1 cellular context compared by ENCODE assay signal in the genomic region with DNA sequence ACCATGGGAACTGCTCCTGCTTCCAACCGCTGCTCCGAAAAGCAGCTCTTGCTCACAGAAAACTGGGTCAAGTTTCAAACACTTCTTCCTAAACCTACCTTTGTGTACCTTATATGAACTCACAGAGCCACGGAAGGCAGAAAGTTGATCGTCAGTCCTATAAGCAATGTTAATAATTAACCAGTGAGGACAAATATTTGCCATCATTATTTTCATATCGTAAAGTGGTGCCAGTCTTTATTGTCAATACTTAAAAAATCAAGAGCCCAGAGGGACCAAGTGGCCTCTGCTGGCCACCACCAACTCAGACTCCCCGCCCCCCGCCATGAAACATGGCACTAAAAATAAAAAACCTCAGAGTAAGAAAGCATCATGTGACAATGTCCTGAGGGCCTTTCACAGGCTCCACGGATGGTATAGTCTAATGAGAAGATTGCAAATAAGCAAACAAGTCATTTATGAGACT.
TF ChIP-seq lines count a peak whose summit lies in the region.

No MANE protein-coding gene starts in this region.

TF ChIP-seq in HepG2, 621 proteins besides CTCF, POLR2A, EP300 and RAD21 (continued from another document and continues in another):
- TF ChIP-seq ZNF484 (CRISPR knock-in tag; IDR thresholded peaks at IDR 0.05; ENCODE audit: borderline replicate concordance, low read depth): no peak
- TF ChIP-seq, protein P1, sequence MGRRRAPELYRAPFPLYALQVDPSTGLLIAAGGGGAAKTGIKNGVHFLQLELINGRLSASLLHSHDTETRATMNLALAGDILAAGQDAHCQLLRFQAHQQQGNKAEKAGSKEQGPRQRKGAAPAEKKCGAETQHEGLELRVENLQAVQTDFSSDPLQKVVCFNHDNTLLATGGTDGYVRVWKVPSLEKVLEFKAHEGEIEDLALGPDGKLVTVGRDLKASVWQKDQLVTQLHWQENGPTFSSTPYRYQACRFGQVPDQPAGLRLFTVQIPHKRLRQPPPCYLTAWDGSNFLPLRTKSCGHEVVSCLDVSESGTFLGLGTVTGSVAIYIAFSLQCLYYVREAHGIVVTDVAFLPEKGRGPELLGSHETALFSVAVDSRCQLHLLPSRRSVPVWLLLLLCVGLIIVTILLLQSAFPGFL (CRISPR knock-in tag; IDR thresholded peaks at IDR 0.05): no peak
- no peak for TF ChIP-seq ZNF256 (CRISPR knock-in tag; conservative IDR thresholded peaks at IDR 0.05)
- 0 out of 2 replicates have a peak, but pooled peaks have one; percentile 12 for TF ChIP-seq KAT8 (CRISPR knock-in tag; IDR thresholded peaks at IDR 0.05)
- TF ChIP-seq, protein P2, sequence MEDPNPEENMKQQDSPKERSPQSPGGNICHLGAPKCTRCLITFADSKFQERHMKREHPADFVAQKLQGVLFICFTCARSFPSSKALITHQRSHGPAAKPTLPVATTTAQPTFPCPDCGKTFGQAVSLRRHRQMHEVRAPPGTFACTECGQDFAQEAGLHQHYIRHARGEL (CRISPR knock-in tag; IDR thresholded peaks at IDR 0.05): no peak
- TF ChIP-seq, protein P3, sequence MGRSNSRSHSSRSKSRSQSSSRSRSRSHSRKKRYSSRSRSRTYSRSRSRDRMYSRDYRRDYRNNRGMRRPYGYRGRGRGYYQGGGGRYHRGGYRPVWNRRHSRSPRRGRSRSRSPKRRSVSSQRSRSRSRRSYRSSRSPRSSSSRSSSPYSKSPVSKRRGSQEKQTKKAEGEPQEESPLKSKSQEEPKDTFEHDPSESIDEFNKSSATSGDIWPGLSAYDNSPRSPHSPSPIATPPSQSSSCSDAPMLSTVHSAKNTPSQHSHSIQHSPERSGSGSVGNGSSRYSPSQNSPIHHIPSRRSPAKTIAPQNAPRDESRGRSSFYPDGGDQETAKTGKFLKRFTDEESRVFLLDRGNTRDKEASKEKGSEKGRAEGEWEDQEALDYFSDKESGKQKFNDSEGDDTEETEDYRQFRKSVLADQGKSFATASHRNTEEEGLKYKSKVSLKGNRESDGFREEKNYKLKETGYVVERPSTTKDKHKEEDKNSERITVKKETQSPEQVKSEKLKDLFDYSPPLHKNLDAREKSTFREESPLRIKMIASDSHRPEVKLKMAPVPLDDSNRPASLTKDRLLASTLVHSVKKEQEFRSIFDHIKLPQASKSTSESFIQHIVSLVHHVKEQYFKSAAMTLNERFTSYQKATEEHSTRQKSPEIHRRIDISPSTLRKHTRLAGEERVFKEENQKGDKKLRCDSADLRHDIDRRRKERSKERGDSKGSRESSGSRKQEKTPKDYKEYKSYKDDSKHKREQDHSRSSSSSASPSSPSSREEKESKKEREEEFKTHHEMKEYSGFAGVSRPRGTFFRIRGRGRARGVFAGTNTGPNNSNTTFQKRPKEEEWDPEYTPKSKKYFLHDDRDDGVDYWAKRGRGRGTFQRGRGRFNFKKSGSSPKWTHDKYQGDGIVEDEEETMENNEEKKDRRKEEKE (IDR thresholded peaks at IDR 0.05): no peak
- peak; percentile 83; the same call in 1 of the 2 replicates for TF ChIP-seq FOXA3 (CRISPR knock-in tag; IDR thresholded peaks at IDR 0.05)
- TF ChIP-seq, protein P4, sequence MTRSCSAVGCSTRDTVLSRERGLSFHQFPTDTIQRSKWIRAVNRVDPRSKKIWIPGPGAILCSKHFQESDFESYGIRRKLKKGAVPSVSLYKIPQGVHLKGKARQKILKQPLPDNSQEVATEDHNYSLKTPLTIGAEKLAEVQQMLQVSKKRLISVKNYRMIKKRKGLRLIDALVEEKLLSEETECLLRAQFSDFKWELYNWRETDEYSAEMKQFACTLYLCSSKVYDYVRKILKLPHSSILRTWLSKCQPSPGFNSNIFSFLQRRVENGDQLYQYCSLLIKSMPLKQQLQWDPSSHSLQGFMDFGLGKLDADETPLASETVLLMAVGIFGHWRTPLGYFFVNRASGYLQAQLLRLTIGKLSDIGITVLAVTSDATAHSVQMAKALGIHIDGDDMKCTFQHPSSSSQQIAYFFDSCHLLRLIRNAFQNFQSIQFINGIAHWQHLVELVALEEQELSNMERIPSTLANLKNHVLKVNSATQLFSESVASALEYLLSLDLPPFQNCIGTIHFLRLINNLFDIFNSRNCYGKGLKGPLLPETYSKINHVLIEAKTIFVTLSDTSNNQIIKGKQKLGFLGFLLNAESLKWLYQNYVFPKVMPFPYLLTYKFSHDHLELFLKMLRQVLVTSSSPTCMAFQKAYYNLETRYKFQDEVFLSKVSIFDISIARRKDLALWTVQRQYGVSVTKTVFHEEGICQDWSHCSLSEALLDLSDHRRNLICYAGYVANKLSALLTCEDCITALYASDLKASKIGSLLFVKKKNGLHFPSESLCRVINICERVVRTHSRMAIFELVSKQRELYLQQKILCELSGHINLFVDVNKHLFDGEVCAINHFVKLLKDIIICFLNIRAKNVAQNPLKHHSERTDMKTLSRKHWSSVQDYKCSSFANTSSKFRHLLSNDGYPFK (CRISPR knock-in tag; IDR thresholded peaks at IDR 0.05; ENCODE audit: borderline replicate concordance): no peak
- TF ChIP-seq, protein P5, sequence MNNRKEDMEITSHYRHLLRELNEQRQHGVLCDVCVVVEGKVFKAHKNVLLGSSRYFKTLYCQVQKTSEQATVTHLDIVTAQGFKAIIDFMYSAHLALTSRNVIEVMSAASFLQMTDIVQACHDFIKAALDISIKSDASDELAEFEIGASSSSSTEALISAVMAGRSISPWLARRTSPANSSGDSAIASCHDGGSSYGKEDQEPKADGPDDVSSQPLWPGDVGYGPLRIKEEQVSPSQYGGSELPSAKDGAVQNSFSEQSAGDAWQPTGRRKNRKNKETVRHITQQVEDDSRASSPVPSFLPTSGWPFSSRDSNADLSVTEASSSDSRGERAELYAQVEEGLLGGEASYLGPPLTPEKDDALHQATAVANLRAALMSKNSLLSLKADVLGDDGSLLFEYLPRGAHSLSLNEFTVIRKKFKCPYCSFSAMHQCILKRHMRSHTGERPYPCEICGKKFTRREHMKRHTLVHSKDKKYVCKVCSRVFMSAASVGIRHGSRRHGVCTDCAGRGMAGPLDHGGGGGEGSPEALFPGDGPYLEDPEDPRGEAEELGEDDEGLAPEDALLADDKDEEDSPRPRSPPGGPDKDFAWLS (CRISPR knock-in tag; IDR thresholded peaks at IDR 0.05; ENCODE audit: borderline replicate concordance): no peak
- TF ChIP-seq, protein P6, sequence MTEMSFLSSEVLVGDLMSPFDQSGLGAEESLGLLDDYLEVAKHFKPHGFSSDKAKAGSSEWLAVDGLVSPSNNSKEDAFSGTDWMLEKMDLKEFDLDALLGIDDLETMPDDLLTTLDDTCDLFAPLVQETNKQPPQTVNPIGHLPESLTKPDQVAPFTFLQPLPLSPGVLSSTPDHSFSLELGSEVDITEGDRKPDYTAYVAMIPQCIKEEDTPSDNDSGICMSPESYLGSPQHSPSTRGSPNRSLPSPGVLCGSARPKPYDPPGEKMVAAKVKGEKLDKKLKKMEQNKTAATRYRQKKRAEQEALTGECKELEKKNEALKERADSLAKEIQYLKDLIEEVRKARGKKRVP (CRISPR knock-in tag; IDR thresholded peaks at IDR 0.05): no peak
- no peak for TF ChIP-seq TAF15 (IDR thresholded peaks at IDR 0.05; ENCODE audit: low read depth, low read length, poor library complexity, severe bottlenecking)
- TF ChIP-seq, protein P7, sequence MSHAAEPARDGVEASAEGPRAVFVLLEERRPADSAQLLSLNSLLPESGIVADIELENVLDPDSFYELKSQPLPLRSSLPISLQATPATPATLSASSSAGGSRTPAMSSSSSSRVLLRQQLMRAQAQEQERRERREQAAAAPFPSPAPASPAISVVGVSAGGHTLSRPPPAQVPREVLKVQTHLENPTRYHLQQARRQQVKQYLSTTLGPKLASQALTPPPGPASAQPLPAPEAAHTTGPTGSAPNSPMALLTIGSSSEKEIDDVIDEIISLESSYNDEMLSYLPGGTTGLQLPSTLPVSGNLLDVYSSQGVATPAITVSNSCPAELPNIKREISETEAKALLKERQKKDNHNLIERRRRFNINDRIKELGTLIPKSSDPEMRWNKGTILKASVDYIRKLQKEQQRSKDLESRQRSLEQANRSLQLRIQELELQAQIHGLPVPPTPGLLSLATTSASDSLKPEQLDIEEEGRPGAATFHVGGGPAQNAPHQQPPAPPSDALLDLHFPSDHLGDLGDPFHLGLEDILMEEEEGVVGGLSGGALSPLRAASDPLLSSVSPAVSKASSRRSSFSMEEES (CRISPR knock-in tag; IDR thresholded peaks at IDR 0.05): 0 out of 2 replicates have a peak, but pooled peaks have one; percentile 27
- TF ChIP-seq HDAC2 (CRISPR knock-in tag; IDR thresholded peaks at IDR 0.05): no peak; the same call in 1 of the 2 replicates
- TF ChIP-seq, protein P8, sequence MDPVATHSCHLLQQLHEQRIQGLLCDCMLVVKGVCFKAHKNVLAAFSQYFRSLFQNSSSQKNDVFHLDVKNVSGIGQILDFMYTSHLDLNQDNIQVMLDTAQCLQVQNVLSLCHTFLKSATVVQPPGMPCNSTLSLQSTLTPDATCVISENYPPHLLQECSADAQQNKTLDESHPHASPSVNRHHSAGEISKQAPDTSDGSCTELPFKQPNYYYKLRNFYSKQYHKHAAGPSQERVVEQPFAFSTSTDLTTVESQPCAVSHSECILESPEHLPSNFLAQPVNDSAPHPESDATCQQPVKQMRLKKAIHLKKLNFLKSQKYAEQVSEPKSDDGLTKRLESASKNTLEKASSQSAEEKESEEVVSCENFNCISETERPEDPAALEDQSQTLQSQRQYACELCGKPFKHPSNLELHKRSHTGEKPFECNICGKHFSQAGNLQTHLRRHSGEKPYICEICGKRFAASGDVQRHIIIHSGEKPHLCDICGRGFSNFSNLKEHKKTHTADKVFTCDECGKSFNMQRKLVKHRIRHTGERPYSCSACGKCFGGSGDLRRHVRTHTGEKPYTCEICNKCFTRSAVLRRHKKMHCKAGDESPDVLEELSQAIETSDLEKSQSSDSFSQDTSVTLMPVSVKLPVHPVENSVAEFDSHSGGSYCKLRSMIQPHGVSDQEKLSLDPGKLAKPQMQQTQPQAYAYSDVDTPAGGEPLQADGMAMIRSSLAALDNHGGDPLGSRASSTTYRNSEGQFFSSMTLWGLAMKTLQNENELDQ (CRISPR knock-in tag; IDR thresholded peaks at IDR 0.05; ENCODE audit: borderline replicate concordance): no peak
- TF ChIP-seq ZNF572 (CRISPR knock-in tag; IDR thresholded peaks at IDR 0.05): no peak
- peak; percentile 70; the same call in 1 of the 2 replicates for TF ChIP-seq HMG20A (CRISPR knock-in tag; IDR thresholded peaks at IDR 0.05; ENCODE audit: borderline replicate concordance)
- TF ChIP-seq ZNF136 (CRISPR knock-in tag; IDR thresholded peaks at IDR 0.05; ENCODE audit: low read depth): 0 out of 2 replicates have a peak, but pooled peaks have one; percentile 39
- TF ChIP-seq, protein P9, sequence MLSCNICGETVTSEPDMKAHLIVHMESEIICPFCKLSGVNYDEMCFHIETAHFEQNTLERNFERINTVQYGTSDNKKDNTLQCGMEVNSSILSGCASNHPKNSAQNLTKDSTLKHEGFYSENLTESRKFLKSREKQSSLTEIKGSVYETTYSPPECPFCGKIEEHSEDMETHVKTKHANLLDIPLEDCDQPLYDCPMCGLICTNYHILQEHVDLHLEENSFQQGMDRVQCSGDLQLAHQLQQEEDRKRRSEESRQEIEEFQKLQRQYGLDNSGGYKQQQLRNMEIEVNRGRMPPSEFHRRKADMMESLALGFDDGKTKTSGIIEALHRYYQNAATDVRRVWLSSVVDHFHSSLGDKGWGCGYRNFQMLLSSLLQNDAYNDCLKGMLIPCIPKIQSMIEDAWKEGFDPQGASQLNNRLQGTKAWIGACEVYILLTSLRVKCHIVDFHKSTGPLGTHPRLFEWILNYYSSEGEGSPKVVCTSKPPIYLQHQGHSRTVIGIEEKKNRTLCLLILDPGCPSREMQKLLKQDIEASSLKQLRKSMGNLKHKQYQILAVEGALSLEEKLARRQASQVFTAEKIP (CRISPR knock-in tag; IDR thresholded peaks at IDR 0.05; ENCODE audit: borderline replicate concordance): no peak
- TF ChIP-seq ZNF232 (CRISPR knock-in tag; IDR thresholded peaks at IDR 0.05; ENCODE audit: borderline replicate concordance): no peak
- TF ChIP-seq SRY (CRISPR knock-in tag; IDR thresholded peaks at IDR 0.05): no peak
- TF ChIP-seq ONECUT2 (CRISPR knock-in tag; IDR thresholded peaks at IDR 0.05): no peak
- no peak for TF ChIP-seq ARNT2 (CRISPR knock-in tag; IDR thresholded peaks at IDR 0.05; ENCODE audit: low read depth)
- no peak for TF ChIP-seq ZNF543 (CRISPR knock-in tag; IDR thresholded peaks at IDR 0.05)
- TF ChIP-seq ZNF337 (CRISPR knock-in tag; IDR thresholded peaks at IDR 0.05; ENCODE audit: borderline replicate concordance, low read depth): no peak
- TF ChIP-seq, protein P10, sequence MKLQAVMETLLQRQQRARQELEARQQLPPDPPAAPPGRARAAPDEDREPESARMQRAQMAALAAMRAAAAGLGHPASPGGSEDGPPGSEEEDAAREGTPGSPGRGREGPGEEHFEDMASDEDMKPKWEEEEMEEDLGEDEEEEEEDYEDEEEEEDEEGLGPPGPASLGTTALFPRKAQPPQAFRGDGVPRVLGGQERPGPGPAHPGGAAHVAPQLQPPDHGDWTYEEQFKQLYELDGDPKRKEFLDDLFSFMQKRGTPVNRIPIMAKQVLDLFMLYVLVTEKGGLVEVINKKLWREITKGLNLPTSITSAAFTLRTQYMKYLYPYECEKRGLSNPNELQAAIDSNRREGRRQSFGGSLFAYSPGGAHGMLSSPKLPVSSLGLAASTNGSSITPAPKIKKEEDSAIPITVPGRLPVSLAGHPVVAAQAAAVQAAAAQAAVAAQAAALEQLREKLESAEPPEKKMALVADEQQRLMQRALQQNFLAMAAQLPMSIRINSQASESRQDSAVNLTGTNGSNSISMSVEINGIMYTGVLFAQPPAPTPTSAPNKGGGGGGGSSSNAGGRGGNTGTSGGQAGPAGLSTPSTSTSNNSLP (IDR thresholded peaks at IDR 0.05; ENCODE audit: low read depth, low read length): peak; percentile 84
- no peak for TF ChIP-seq ZFYVE20 (CRISPR knock-in tag; IDR thresholded peaks at IDR 0.05; ENCODE audit: borderline replicate concordance, low read depth)
- TF ChIP-seq, protein P11, sequence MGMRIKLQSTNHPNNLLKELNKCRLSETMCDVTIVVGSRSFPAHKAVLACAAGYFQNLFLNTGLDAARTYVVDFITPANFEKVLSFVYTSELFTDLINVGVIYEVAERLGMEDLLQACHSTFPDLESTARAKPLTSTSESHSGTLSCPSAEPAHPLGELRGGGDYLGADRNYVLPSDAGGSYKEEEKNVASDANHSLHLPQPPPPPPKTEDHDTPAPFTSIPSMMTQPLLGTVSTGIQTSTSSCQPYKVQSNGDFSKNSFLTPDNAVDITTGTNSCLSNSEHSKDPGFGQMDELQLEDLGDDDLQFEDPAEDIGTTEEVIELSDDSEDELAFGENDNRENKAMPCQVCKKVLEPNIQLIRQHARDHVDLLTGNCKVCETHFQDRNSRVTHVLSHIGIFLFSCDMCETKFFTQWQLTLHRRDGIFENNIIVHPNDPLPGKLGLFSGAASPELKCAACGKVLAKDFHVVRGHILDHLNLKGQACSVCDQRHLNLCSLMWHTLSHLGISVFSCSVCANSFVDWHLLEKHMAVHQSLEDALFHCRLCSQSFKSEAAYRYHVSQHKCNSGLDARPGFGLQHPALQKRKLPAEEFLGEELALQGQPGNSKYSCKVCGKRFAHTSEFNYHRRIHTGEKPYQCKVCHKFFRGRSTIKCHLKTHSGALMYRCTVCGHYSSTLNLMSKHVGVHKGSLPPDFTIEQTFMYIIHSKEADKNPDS (CRISPR knock-in tag; IDR thresholded peaks at IDR 0.05): no peak
- no peak for TF ChIP-seq ZNF460 (CRISPR knock-in tag; IDR thresholded peaks at IDR 0.05; ENCODE audit: borderline replicate concordance)
- TF ChIP-seq RCOR2 (CRISPR knock-in tag; IDR thresholded peaks at IDR 0.05): no peak
